Comparison of ENCODE assay signal across 19 cellular contexts in genomic region chr15:66721954-66722353, GRCh38. TPM values are rescaled to one million over a fixed set of nuclear protein-coding genes. Genes with fewer than 3 reads are reported as not detected.
DNase-seq lines count a peak whose midpoint lies in the region; ATAC-seq, FAIRE-seq and TF ChIP-seq lines count a peak whose summit lies in the region.
"Had no signal": no experiment of that assay in that cellular context is flagged by ENCODE, and none has a peak within 500 bp of the region (broad histone marks: within the 10 kb centered on the region; RNA-seq: fewer than 3 reads in every experiment).

No MANE protein-coding gene starts in this region.

- peaks cover 4% of the 10 kb centered on the region for H3K79me1 ChIP-seq in trophoblast cell (ENCODE audit: low read length)

- H3K4me1 ChIP-seq in A673 (ENCODE audit: insufficient read depth, low read length, poor library complexity, severe bottlenecking) = peaks cover 17% of the 10 kb centered on the region
- H3K4me1 ChIP-seq in HCT116 (ENCODE audit: control insufficient read depth in 1 of 2, insufficient read depth in 2 of 2, low read length in 2 of 2) = peaks cover 84 to 87% of the 10 kb centered on the region in 2 experiments
- peaks cover 36 to 51% of the 10 kb centered on the region in 2 experiments; a peak in 4 of 5 replicates for H3K4me1 ChIP-seq in K562 (replicated peaks in 1 of 2; ENCODE audit: control insufficient read depth in 2 of 2, insufficient read depth in 2 of 2, low read length in 2 of 2)
- peaks cover 25 to 28% of the 10 kb centered on the region in 2 experiments for H3K4me1 ChIP-seq in trophoblast cell (ENCODE audit: control insufficient read depth in 1 of 2, insufficient read depth in 2 of 2, low read length in 2 of 2)
- peaks cover 0 to 29% (median 15%) of the 10 kb centered on the region in 3 donors for H3K4me1 ChIP-seq in esophagus squamous epithelium

- H3K14ac ChIP-seq in trophoblast cell (ENCODE audit: low read length) = no peak overlapping the region

- no peak overlapping the region for H4K91ac ChIP-seq in trophoblast cell (ENCODE audit: low read depth, low read length)

- no peak overlapping the region for H3K9ac ChIP-seq in HCT116 (ENCODE audit: low read length)
- no peak overlapping the region for H3K9ac ChIP-seq in K562 (ENCODE audit: insufficient read depth in 1 of 2, low read depth in 2 of 2, low read length in 2 of 2)
- no peak overlapping the region for H3K9ac ChIP-seq in trophoblast cell (ENCODE audit: low read length)

- H2BK120ac ChIP-seq in trophoblast cell (ENCODE audit: insufficient read depth, low read length, poor library complexity) = no peak overlapping the region

- POLR2A ChIA-PET in A673 (lab: Charles Lee; ENCODE audit: low non-redundant PET) (no interaction called here), HCT116 (lab: Charles Lee) (no interaction called here), K562 (lab: Yijun Ruan, JAX) (interaction anchor here (0.6 to 1.1 kb wide), 4 partner anchors 11 to 1442 kb away, joined by 3 to 4 read pairs (median 3); no protein-coding TSS in a partner anchor)

- H3K36me3 ChIP-seq in A673 (ENCODE audit: insufficient read depth, low read length, poor library complexity, severe bottlenecking) (peaks cover 41% of the 10 kb centered on the region), HCT116 (ENCODE audit: control insufficient read depth in 1 of 2, insufficient read depth in 2 of 2, low read length in 2 of 2) (no peaks in the 10 kb centered on the region), K562 (ENCODE audit: control insufficient read depth, insufficient read depth, low read length) (peaks cover 30% of the 10 kb centered on the region; the same call in 2 of the 3 replicates), trophoblast cell (ENCODE audit: control insufficient read depth in 1 of 2, insufficient read depth in 2 of 2, low read length in 2 of 2) (peaks cover 79 to 92% of the 10 kb centered on the region in 2 experiments), esophagus squamous epithelium (peaks cover 0 to 4% (median 0%) of the 10 kb centered on the region in 3 donors)

- H4K8ac ChIP-seq in trophoblast cell (ENCODE audit: low read depth, low read length) = no peak overlapping the region

- TF ChIP-seq POLR2A in HCT116 (IDR thresholded peaks at IDR 0.05; ENCODE audit: borderline replicate concordance, extremely low read depth, insufficient read depth, insufficient read length) (no peak), K562 (conservative IDR thresholded peaks at IDR 0.05) (no peak), esophagus squamous epithelium (IDR thresholded peaks at IDR 0.05) (no peak)

- no peak overlapping the region for H4K12ac ChIP-seq in trophoblast cell (ENCODE audit: low read depth, low read length)

- 64% methylated on average over 6 of the region's 6 CpGs for WGBS in K562 (ENCODE audit: insufficient coverage, low coverage, missing lambda C conversion rate)
- WGBS in trophoblast cell (ENCODE audit: extremely low coverage, insufficient coverage, insufficient read length) = no CpG with 5 or more reads among the region's 6 CpGs
- WGBS in esophagus squamous epithelium, 2 donors = 82 to 91% methylated on average over 6 of the region's 6 CpGs

- TF ChIP-seq CTCF in A673 (conservative IDR thresholded peaks at IDR 0.05; ENCODE audit: low read depth, low read length) (no peak), HCT116 (IDR thresholded peaks at IDR 0.05 in 2 of 3, conservative IDR thresholded peaks at IDR 0.05 in 1 of 3; ENCODE audit: borderline replicate concordance in 1 of 3, insufficient read depth in 1 of 3, low read depth in 2 of 3, low read length in 2 of 3) (no peak), K562 (IDR thresholded peaks at IDR 0.05 in 2 of 3, conservative IDR thresholded peaks at IDR 0.05 in 1 of 3; ENCODE audit: insufficient read depth in 2 of 3, low read depth in 1 of 3, low read length in 3 of 3) (no peak), esophagus squamous epithelium (IDR thresholded peaks at IDR 0.05) (no peak)

- no peaks in the 10 kb centered on the region for H3K9me2 ChIP-seq in HCT116 (ENCODE audit: insufficient read depth)

- intact Hi-C loops in A673 (cut with micrococcal nuclease; ENCODE audit: unreplicated experiment) (no loop called here), HCT116 (cut with micrococcal nuclease) (no loop called here), K562 (cut with micrococcal nuclease) (no loop called here), esophagus squamous epithelium (cut with DNase I) (no loop called here)

- DNase-seq in A673 (ENCODE audit: low spot score) = no peak
- DNase-seq in HCT116 (ENCODE audit: low read depth, low spot score) = no peak
- DNase-seq in K562 (ENCODE audit: extremely low read depth in 1 of 4, low spot score in 3 of 4) = no peak
- DNase-seq in trophoblast cell = no peak
- DNase-seq in Kasumi-1 (lab: John Stamatoyannopoulos, UW) = no peak
- DNase-seq in esophagus squamous epithelium (lab: John Stamatoyannopoulos, UW) = no peak
- no peak for DNase-seq in NCI-H524 (lab: John Stamatoyannopoulos, UW)
- DNase-seq: CD4-positive, alpha-beta memory T cell; GF-D8; GOT3; HFFc6; NCI-H1417 treated with DMSO at 0.1 percent for 48 hours; NCI-H2081; NCI-H2227 treated with DMSO at 0.1 percent for 48 hours; NCI-H526; OCI-M1 had no signal

- ATAC-seq in HCT116 = no peak
- no peak for ATAC-seq in K562
- no peak for ATAC-seq in GM19397 (IDR thresholded peaks at IDR 0.05; ENCODE audit: unreplicated experiment)
- ATAC-seq: HepG2 had no signal

- no peak overlapping the region for H3K18ac ChIP-seq in trophoblast cell (ENCODE audit: low read length)

- no peaks in the 10 kb centered on the region for H3K79me2 ChIP-seq in HCT116 (ENCODE audit: insufficient read depth, low read length)
- peaks cover 52% of the 10 kb centered on the region for H3K79me2 ChIP-seq in K562 (ENCODE audit: control insufficient read depth, insufficient read depth, low read length)
- peaks cover 11% of the 10 kb centered on the region for H3K79me2 ChIP-seq in trophoblast cell (ENCODE audit: control insufficient read depth, insufficient read depth, low read length, poor library complexity)

- RAD21 ChIA-PET in HCT116 (lab: Charles Lee; ENCODE audit: low non-redundant PET in 1 of 2, low total read pairs in 2 of 2, uncharacterized antibody in 2 of 2, unreplicated experiment in 2 of 2) = no interaction called here

- peak overlapping the region; percentile 72; the same call in 1 of the 2 replicates for H3K4me2 ChIP-seq in HCT116 (ENCODE audit: low read length)
- H3K4me2 ChIP-seq in K562 (ENCODE audit: insufficient read depth, low read length) = no peak overlapping the region
- H3K4me2 ChIP-seq in trophoblast cell (ENCODE audit: low read length) = no peak overlapping the region

- in situ Hi-C loops in K562 (cut with MboI) = no loop called here

- H2BK5ac ChIP-seq in trophoblast cell (ENCODE audit: low read depth, low read length, poor library complexity) = no peak overlapping the region

- BruUV-seq in A673 (replicated peaks; lab: Mats Ljungman, UMichigan) = no TSS peak
- no TSS peak for BruUV-seq in HCT116 (replicated peaks; lab: Mats Ljungman, UMichigan)
- BruUV-seq in K562 (replicated peaks; lab: Mats Ljungman, UMichigan) = no TSS peak

- H3K9me1 ChIP-seq in K562 (ENCODE audit: control insufficient read depth, insufficient read depth, low read length) = peaks cover 4% of the 10 kb centered on the region

- no peak overlapping the region for H3K23ac ChIP-seq in trophoblast cell (ENCODE audit: low read length)

- CTCF ChIA-PET in A673 (lab: Charles Lee) (interaction anchor here (1.4 kb wide), 1 partner anchor 15 kb away, joined by 3 read pairs; no protein-coding TSS in a partner anchor), HCT116 (lab: Charles Lee) (no interaction called here), K562 (lab: Yijun Ruan, JAX; ENCODE audit: low intra/inter-chr PET ratio) (no interaction called here)

- TF ChIP-seq EP300 in K562 (IDR thresholded peaks at IDR 0.05; ENCODE audit: low read length) = no peak

- no peak overlapping the region for H3K4me3 ChIP-seq in A673 (ENCODE audit: low read depth, low read length, poor library complexity, severe bottlenecking)
- no peak overlapping the region for H3K4me3 ChIP-seq in HCT116 (replicated peaks in 1 of 2; ENCODE audit: low read depth in 1 of 2, low read length in 2 of 2)
- no peak overlapping the region for H3K4me3 ChIP-seq in K562
- no peak overlapping the region for H3K4me3 ChIP-seq in trophoblast cell (ENCODE audit: low read depth, low read length)
- H3K4me3 ChIP-seq in esophagus squamous epithelium = no peak overlapping the region
- H3K4me3 ChIP-seq: SK-N-MC had no signal

- H2BK12ac ChIP-seq in trophoblast cell (ENCODE audit: low read length) = no peak overlapping the region

- H2AFZ ChIP-seq in HCT116 (ENCODE audit: low read depth, low read length, poor library complexity, severe bottlenecking) = no peak overlapping the region
- no peak overlapping the region for H2AFZ ChIP-seq in K562 (ENCODE audit: low read depth, low read length)
- no peak overlapping the region for H2AFZ ChIP-seq in trophoblast cell (ENCODE audit: insufficient read depth, low read length, poor library complexity)

- no peaks in the 10 kb centered on the region for H4K20me1 ChIP-seq in HCT116 (ENCODE audit: insufficient read depth)
- H4K20me1 ChIP-seq in K562 (replicated peaks; ENCODE audit: control insufficient read depth, insufficient read depth, low read length) = peaks cover 15% of the 10 kb centered on the region; the same call in 1 of the 2 replicates

- peak; percentile 11 for FAIRE-seq in K562 (lab: Jason Lieb, UNC)
- FAIRE-seq: HepG2 had no signal

- H3K9me3 ChIP-seq in A673 (ENCODE audit: low read depth, low read length, poor library complexity, severe bottlenecking) (no peaks in the 10 kb centered on the region), HCT116 (ENCODE audit: control insufficient read depth in 1 of 2, insufficient read depth in 1 of 2, low read depth in 1 of 2, low read length in 2 of 2) (no peaks in the 10 kb centered on the region), K562 (replicated peaks; ENCODE audit: control insufficient read depth, insufficient read depth, low read depth, low read length) (no peaks in the 10 kb centered on the region), trophoblast cell (ENCODE audit: insufficient read depth, low read depth, low read length) (peaks cover 1% of the 10 kb centered on the region), esophagus squamous epithelium (no peaks in the 10 kb centered on the region)

- H3K27ac ChIP-seq in A673 (ENCODE audit: low read depth, low read length, poor library complexity, severe bottlenecking) (peak overlapping the region; percentile 39), HCT116 (ENCODE audit: low read depth, low read length) (no peak overlapping the region), K562 (ENCODE audit: extremely low read depth, low read depth, low read length) (no peak overlapping the region), trophoblast cell (ENCODE audit: low read depth, low read length) (no peak overlapping the region), esophagus squamous epithelium (no peak overlapping the region)
- H3K27ac ChIP-seq: SK-N-MC had no signal

- H3K27me3 ChIP-seq in A673 (replicated peaks; ENCODE audit: insufficient read depth, low read depth, low read length, poor library complexity) = no peaks in the 10 kb centered on the region
- no peaks in the 10 kb centered on the region for H3K27me3 ChIP-seq in HCT116 (ENCODE audit: insufficient read depth, low read length)
- H3K27me3 ChIP-seq in K562 (ENCODE audit: control insufficient read depth in 2 of 2, insufficient read depth in 2 of 2, low read length in 2 of 2) = no peaks in the 10 kb centered on the region
- no peaks in the 10 kb centered on the region for H3K27me3 ChIP-seq in trophoblast cell (ENCODE audit: insufficient read depth, low read length)
- H3K27me3 ChIP-seq in esophagus squamous epithelium = no peaks in the 10 kb centered on the region

- TF ChIP-seq RAD21 in HCT116 (IDR thresholded peaks at IDR 0.05; ENCODE audit: low read depth) = no peak
- no peak for TF ChIP-seq RAD21 in K562 (CRISPR knock-in tag; conservative IDR thresholded peaks at IDR 0.05 in 1 of 2, IDR thresholded peaks at IDR 0.05 in 1 of 2)

- no peak overlapping the region for H2AK5ac ChIP-seq in trophoblast cell (ENCODE audit: low read length)

- peak overlapping the region; percentile 17 for H3K4ac ChIP-seq in trophoblast cell (ENCODE audit: low read depth, low read length)

RNA-seq across cellular contexts. Expression of gene SMAD6, which starts 19.9 kb away (rescaled TPM):
- total RNA-seq in A673 (2021) (50.1 and 63.9 TPM in 2 replicates), HCT116 (2021; ENCODE audit: unreplicated experiment) (6.6 TPM), K562 (2014; rRNA removed) (11.3 and 14.5 TPM in 2 replicates), K562 (2014; rRNA removed; fragmentation: Illumina TruSeq; extraction: Trizol) (1.7 and 2.5 TPM in 2 replicates), K562 (2015; rRNA removed; fragmentation: Illumina TruSeq; extraction: Trizol) (3.7 and 4.1 TPM in 2 replicates), K562 (2021) (14.2 and 15.5 TPM in 2 replicates), esophagus squamous epithelium (1 to 10 TPM; 1.7 to 6.3 (median 3.8) TPM)
- polyA plus RNA-seq in HCT116 (2012) = 2.9 and 3.0 TPM in 2 replicates
- 54.6 and 73.2 TPM in 2 replicates for total RNA-seq in K562 (2011; cell fraction: chromatin; rRNA removed; ENCODE audit: low replicate concordance)
- 34.3 and 36.4 TPM in 2 replicates for total RNA-seq in K562 (2011; cell fraction: nucleolus; rRNA removed)
- total RNA-seq in K562 (2011; cell fraction: nucleoplasm; rRNA removed) = 49.6 and 69.7 TPM in 2 replicates
- polyA plus RNA-seq in K562 (2011; rRNA removed) (5.3 and 9.2 TPM in 2 replicates), K562 (2014; fragmentation: Illumina TruSeq; extraction: Trizol) (1.1 and 1.4 TPM in 2 replicates), K562 (2014; fragmentation: Nextera tagmentation; extraction: Ambion mirVana) (under 1 TPM; 0.10 to 0.13 TPM), K562 (2014; rRNA removed) (4.6 and 6.9 TPM in 2 replicates)
- 4.6 and 10.2 TPM in 2 replicates for polyA plus RNA-seq in K562 (2011; cell fraction: cytosol; rRNA removed)
- 10.8 and 14.0 TPM in 2 replicates for polyA plus RNA-seq in K562 (2011; cell fraction: nucleus; rRNA removed)
- polyA plus RNA-seq in K562 (2012) = 7.4 and 21.2 TPM in 2 replicates
- 7.7 and 9.1 TPM in 2 replicates for polyA minus RNA-seq in K562 (2011; rRNA and poly(A)+ RNA removed)
- 12.8 and 25.8 TPM in 2 replicates for polyA minus RNA-seq in K562 (2011; cell fraction: cytosol; rRNA and poly(A)+ RNA removed)
- polyA minus RNA-seq in K562 (2011; cell fraction: nucleus; rRNA and poly(A)+ RNA removed) = 13.9 and 32.1 TPM in 2 replicates
- polyA plus RNA-seq in trophoblast cell (2013) = 29.5 and 30.6 TPM in 2 replicates
- polyA plus RNA-seq: CD4-positive, alpha-beta memory T cell had no signal
